Comparison of ENCODE assay signal across 21 cellular contexts in the genomic region with DNA sequence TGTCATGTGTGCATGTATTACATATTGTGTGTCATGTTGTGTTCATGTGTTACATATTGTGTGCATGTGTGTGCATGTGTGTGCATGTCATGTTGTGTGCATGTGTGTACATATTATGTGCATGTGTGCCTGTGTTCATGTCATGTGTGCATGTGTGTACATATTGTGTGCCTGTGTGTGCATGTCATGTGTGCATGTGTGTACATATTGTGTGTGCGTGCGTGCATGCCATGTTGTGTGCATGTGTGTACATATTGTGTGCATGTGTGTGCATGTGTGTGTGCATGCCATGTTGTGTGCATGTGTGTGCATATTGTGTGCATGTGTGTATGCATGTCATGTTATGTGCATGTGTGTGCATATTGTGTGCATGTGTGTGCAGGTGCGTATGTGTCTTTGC.
"Had no signal": no experiment of that assay in that cellular context is flagged by ENCODE, and none has a peak within 500 bp of the region (broad histone marks: within the 10 kb centered on the region; RNA-seq: fewer than 3 reads in every experiment).

No MANE protein-coding gene starts in this region.

- H3K4me3 Mint-ChIP-seq: natural killer cell, neural crest cell, type B pancreatic cell had no signal

- H3K36me3 Mint-ChIP-seq: natural killer cell, type B pancreatic cell had no signal

- H3K27me3 ChIP-seq: dorsolateral prefrontal cortex, gastrocnemius medialis, ovary, right atrium auricular region, uterus had no signal

- H3K27ac Mint-ChIP-seq: natural killer cell, type B pancreatic cell had no signal

- FAIRE-seq: small intestine had no signal

- DNase-seq: cortex of kidney; dorsolateral prefrontal cortex; effector CD8-positive, alpha-beta T cell; gastrocnemius medialis; glutamatergic neuron; mammary epithelial cell; mucosa of descending colon; natural killer cell; nucleus accumbens; ovary; small intestine; stimulated activated CD4-positive, alpha-beta T cell treated with anti-CD3 and anti-CD28 coated beads, Interleukin-12 subunit alpha, Interleukin-12 subunit beta, amount 100 ng/mL, for 4 hours; stimulated activated naive CD4-positive, alpha-beta T cell; stomach; substantia nigra; uterus had no signal

- H3K9me3 Mint-ChIP-seq: natural killer cell had no signal

- H3K4me3 ChIP-seq: dorsolateral prefrontal cortex, gastrocnemius medialis, mucosa of descending colon, ovary, right atrium auricular region, stomach, thoracic aorta, uterus had no signal

- H3K4me1 Mint-ChIP-seq: natural killer cell had no signal

- ATAC-seq: gastrocnemius medialis, left lobe of liver, mucosa of descending colon, natural killer cell had no signal

- H3K27ac ChIP-seq: dorsolateral prefrontal cortex, gastrocnemius medialis, ovary, right atrium auricular region, stomach, thoracic aorta, uterus had no signal

- H3K4me1 ChIP-seq: gastrocnemius medialis, right atrium auricular region, stomach, uterus had no signal

- H3K36me3 ChIP-seq: gastrocnemius medialis, ovary, right atrium auricular region, stomach, thoracic aorta, uterus had no signal

- H3K9me3 ChIP-seq: gastrocnemius medialis, mucosa of descending colon, ovary, right atrium auricular region, stomach, thoracic aorta, uterus had no signal
